29 cellular contexts compared by ENCODE assay signal in the genomic region with DNA sequence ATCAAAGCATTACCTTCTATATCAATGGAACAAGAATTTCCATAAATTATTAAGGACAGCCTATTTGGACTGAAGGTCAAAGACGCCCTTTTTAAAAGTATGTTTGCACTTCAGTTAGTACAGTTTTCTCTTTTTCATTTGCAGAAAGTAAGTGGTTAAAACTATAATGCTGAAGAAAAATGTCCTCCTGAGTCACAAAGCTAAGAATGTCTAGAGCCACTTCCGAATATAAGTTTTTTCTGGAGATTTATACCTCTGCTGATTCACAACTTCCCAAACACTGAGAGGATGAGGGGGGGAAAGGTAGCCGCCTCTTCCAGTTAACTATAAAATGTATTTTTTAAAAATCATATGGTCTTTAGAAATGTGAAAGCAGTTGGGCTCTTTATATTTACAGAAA.
"Had no signal": no experiment of that assay in that cellular context is flagged by ENCODE, and none has a peak within 500 bp of the region (broad histone marks: within the 10 kb centered on the region; RNA-seq: fewer than 3 reads in every experiment).

No MANE protein-coding gene starts in this region.

- ATAC-seq: activated CD4-positive, alpha-beta T cell treated with anti-CD3 and anti-CD28 coated beads for 36 hours; body of pancreas; natural killer cell; right lobe of liver; stimulated activated effector memory CD8-positive, alpha-beta T cell treated with anti-CD3 and anti-CD28 coated beads, Interleukin-12 subunit alpha, Interleukin-12 subunit beta, amount 100 ng/mL, for 72 hours; stimulated activated naive CD8-positive, alpha-beta T cell treated with anti-CD3 and anti-CD28 coated beads, Interleukin-15, amount 100 ng/mL, for 72 hours; WTC11 had no signal

- H3K4me1 Mint-ChIP-seq: stimulated activated effector memory CD8-positive, alpha-beta T cell treated with anti-CD3 and anti-CD28 coated beads, Interleukin-12 subunit alpha, Interleukin-12 subunit beta, amount 100 ng/mL, for 72 hours; stimulated activated naive CD8-positive, alpha-beta T cell treated with anti-CD3 and anti-CD28 coated beads, Interleukin-15, amount 100 ng/mL, for 72 hours had no signal

- DNase-seq: activated CD4-positive, alpha-beta memory T cell treated with anti-CD3 and anti-CD28 coated beads for 36 hours; activated CD4-positive, alpha-beta T cell treated with anti-CD3 and anti-CD28 coated beads for 36 hours; activated naive CD4-positive, alpha-beta T cell treated with Interleukin-2 at 50 U/mL for 16 hours; activated naive CD8-positive, alpha-beta T cell treated with anti-CD3 and anti-CD28 coated beads for 36 hours; activated T-cell treated with anti-CD3 and anti-CD28 coated beads, Interleukin-2, amount 50 U/mL, for 48 hours; amniotic stem cell; body of pancreas; effector CD4-positive, alpha-beta T cell; erythroblast; foreskin fibroblast; glutamatergic neuron; hippocampal formation; left ventricle myocardium inferior; mammary epithelial cell; midbrain; natural killer cell; posterior cingulate gyrus; right lobe of liver; stimulated activated CD4-positive, alpha-beta T cell treated with anti-CD3 and anti-CD28 coated beads, Interleukin-2, amount 100 ng/mL, for 24 hours; stimulated activated naive CD8-positive, alpha-beta T cell treated with anti-CD3 and anti-CD28 coated beads, Interleukin-15, amount 100 ng/mL, for 72 hours; T1000 had no signal

- H3K9me3 ChIP-seq: body of pancreas, right lobe of liver, suprapubic skin had no signal

- H3K4me3 Mint-ChIP-seq: activated CD4-positive, alpha-beta memory T cell treated with anti-CD3 and anti-CD28 coated beads for 36 hours; activated CD4-positive, alpha-beta T cell treated with anti-CD3 and anti-CD28 coated beads for 36 hours; activated naive CD8-positive, alpha-beta T cell treated with anti-CD3 and anti-CD28 coated beads for 36 hours; natural killer cell; stimulated activated effector memory CD8-positive, alpha-beta T cell treated with anti-CD3 and anti-CD28 coated beads, Interleukin-12 subunit alpha, Interleukin-12 subunit beta, amount 100 ng/mL, for 72 hours; stimulated activated naive CD8-positive, alpha-beta T cell treated with anti-CD3 and anti-CD28 coated beads, Interleukin-15, amount 100 ng/mL, for 72 hours; T-helper 1 cell treated with Interleukin-12 subunit alpha and Interleukin-12 subunit beta and Interleukin-4 antibody, amounts not matched to agents 30 μg/mL and 1 μg/mL, for 36 hours; WTC11 had no signal

- H3K36me3 ChIP-seq: cardiac muscle cell, left ventricle myocardium inferior, right lobe of liver, suprapubic skin, tibial nerve had no signal

- H3K27ac ChIP-seq: body of pancreas, left ventricle myocardium inferior, right lobe of liver, skin epidermis, suprapubic skin, tibial nerve had no signal

- H3K27me3 Mint-ChIP-seq: activated CD4-positive, alpha-beta memory T cell treated with anti-CD3 and anti-CD28 coated beads for 36 hours; activated CD4-positive, alpha-beta T cell treated with anti-CD3 and anti-CD28 coated beads for 36 hours; stimulated activated naive CD8-positive, alpha-beta T cell treated with anti-CD3 and anti-CD28 coated beads, Interleukin-15, amount 100 ng/mL, for 72 hours had no signal

- H3K4me3 ChIP-seq: body of pancreas, cardiac muscle cell, left ventricle myocardium inferior, right lobe of liver, skin epidermis, suprapubic skin, tibial nerve had no signal

- H3K36me3 Mint-ChIP-seq: activated naive CD8-positive, alpha-beta T cell treated with anti-CD3 and anti-CD28 coated beads for 36 hours; stimulated activated effector memory CD8-positive, alpha-beta T cell treated with anti-CD3 and anti-CD28 coated beads, Interleukin-12 subunit alpha, Interleukin-12 subunit beta, amount 100 ng/mL, for 72 hours had no signal

- H3K27ac Mint-ChIP-seq: activated CD4-positive, alpha-beta memory T cell treated with anti-CD3 and anti-CD28 coated beads for 36 hours; activated CD4-positive, alpha-beta T cell treated with anti-CD3 and anti-CD28 coated beads for 36 hours; activated naive CD8-positive, alpha-beta T cell treated with anti-CD3 and anti-CD28 coated beads for 36 hours; natural killer cell; stimulated activated effector memory CD8-positive, alpha-beta T cell treated with anti-CD3 and anti-CD28 coated beads, Interleukin-12 subunit alpha, Interleukin-12 subunit beta, amount 100 ng/mL, for 72 hours; stimulated activated naive CD8-positive, alpha-beta T cell treated with anti-CD3 and anti-CD28 coated beads, Interleukin-15, amount 100 ng/mL, for 72 hours; T-helper 1 cell treated with Interleukin-12 subunit alpha and Interleukin-12 subunit beta and Interleukin-4 antibody, amounts not matched to agents 30 μg/mL and 1 μg/mL, for 36 hours; WTC11 had no signal

- FAIRE-seq: urothelium cell line had no signal

- H3K4me1 ChIP-seq: tibial nerve had no signal

- H3K27me3 ChIP-seq: body of pancreas, cardiac muscle cell, right lobe of liver, suprapubic skin, tibial nerve had no signal
